In the genomic region with DNA sequence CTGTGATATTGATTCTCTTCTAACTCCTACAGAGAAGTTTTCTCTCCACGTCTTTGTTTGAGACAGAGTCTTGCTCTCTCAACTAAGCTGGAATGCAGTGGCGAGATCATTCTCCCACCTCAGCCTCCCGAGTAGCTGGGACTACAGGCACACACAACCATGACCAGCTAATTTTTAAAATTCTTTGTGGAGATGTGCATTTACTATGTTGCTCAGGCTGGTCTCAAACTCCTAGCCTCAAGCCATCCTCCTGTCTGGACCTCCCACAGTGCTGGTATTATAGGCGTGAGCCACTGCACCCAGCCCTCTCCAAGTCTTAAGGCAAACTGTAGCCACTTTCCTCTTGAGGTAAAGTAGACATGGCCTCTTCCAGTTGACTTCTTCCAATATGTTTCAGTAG, we compare ENCODE assay signal across 29 cellular contexts.
"Had no signal": no experiment of that assay in that cellular context is flagged by ENCODE, and none has a peak within 500 bp of the region (broad histone marks: within the 10 kb centered on the region; RNA-seq: fewer than 3 reads in every experiment).

No MANE protein-coding gene starts in this region.

- H3K4me3 ChIP-seq: body of pancreas, SK-N-MC had no signal

- H3K27ac Mint-ChIP-seq: activated CD4-positive, alpha-beta T cell treated with anti-CD3 and anti-CD28 coated beads, Interleukin-2, amount 10 ng/mL, durations not matched to agents 24 days and 14 days; activated CD8-positive, alpha-beta T cell treated with anti-CD3 and anti-CD28 coated beads for 36 hours; activated naive CD8-positive, alpha-beta T cell treated with anti-CD3 and anti-CD28 coated beads for 36 hours; activated T-cell treated with anti-CD3 and anti-CD28 coated beads, Interleukin-2, amount 50 U/mL, for 72 hours; activated T-helper 17 cell treated with anti-CD3 and anti-CD28 coated beads, Interleukin-2, amount 50 U/mL, for 72 hours; T-helper 1 cell treated with Interleukin-12 subunit alpha and Interleukin-12 subunit beta and Interleukin-4 antibody, amounts not matched to agents 30 μg/mL and 1 μg/mL, for 36 hours; T-helper 2 cell treated with Interferon-gamma antibody and Interleukin-4, amounts not matched to agents 5 μg/mL and 100 μg/mL, for 36 hours had no signal

- H3K9me3 Mint-ChIP-seq: activated T-helper 17 cell treated with anti-CD3 and anti-CD28 coated beads, Interleukin-2, amount 50 U/mL, for 72 hours had no signal

- H3K36me3 Mint-ChIP-seq: activated naive CD8-positive, alpha-beta T cell treated with anti-CD3 and anti-CD28 coated beads for 36 hours had no signal

- H3K4me3 Mint-ChIP-seq: activated CD4-positive, alpha-beta T cell treated with anti-CD3 and anti-CD28 coated beads, Interleukin-2, amount 10 ng/mL, durations not matched to agents 24 days and 14 days; activated CD8-positive, alpha-beta T cell treated with anti-CD3 and anti-CD28 coated beads for 36 hours; activated naive CD8-positive, alpha-beta T cell treated with anti-CD3 and anti-CD28 coated beads for 36 hours; activated T-cell treated with anti-CD3 and anti-CD28 coated beads, Interleukin-2, amount 50 U/mL, for 72 hours; activated T-helper 17 cell treated with anti-CD3 and anti-CD28 coated beads, Interleukin-2, amount 50 U/mL, for 72 hours; T-helper 1 cell treated with Interleukin-12 subunit alpha and Interleukin-12 subunit beta and Interleukin-4 antibody, amounts not matched to agents 30 μg/mL and 1 μg/mL, for 36 hours; T-helper 2 cell treated with Interferon-gamma antibody and Interleukin-4, amounts not matched to agents 5 μg/mL and 100 μg/mL, for 36 hours had no signal

- H3K27ac ChIP-seq: body of pancreas, SK-N-MC had no signal

- H3K4me1 ChIP-seq: body of pancreas had no signal

- H3K4me1 Mint-ChIP-seq: activated CD4-positive, alpha-beta T cell treated with anti-CD3 and anti-CD28 coated beads, Interleukin-2, amount 10 ng/mL, durations not matched to agents 24 days and 14 days; activated T-helper 17 cell treated with anti-CD3 and anti-CD28 coated beads, Interleukin-2, amount 50 U/mL, for 72 hours had no signal

- DNase-seq: activated CD4-positive, alpha-beta T cell treated with anti-CD3 and anti-CD28 coated beads, Interleukin-2, amount 10 ng/mL, durations not matched to agents 24 days and 14 days; activated CD4-positive, alpha-beta T cell treated with anti-CD3 and anti-CD28 coated beads, Interleukin-2, amount 50 U/mL, for 4 hours; activated CD8-positive, alpha-beta T cell treated with anti-CD3 and anti-CD28 coated beads for 36 hours; activated effector memory CD4-positive, alpha-beta T cell treated with anti-CD3 and anti-CD28 coated beads, Interleukin-2, amount 50 U/mL, for 16 hours; activated naive CD4-positive, alpha-beta T cell; activated naive CD4-positive, alpha-beta T cell treated with anti-CD3 and anti-CD28 coated beads, Interleukin-2, amount 50 U/mL, for 16 hours; activated naive CD8-positive, alpha-beta T cell treated with anti-CD3 and anti-CD28 coated beads for 36 hours; activated T-cell treated with anti-CD3 and anti-CD28 coated beads, Interleukin-2, amount 50 U/mL, for 1 hour; activated T-cell treated with anti-CD3 and anti-CD28 coated beads, Interleukin-2, amount 50 U/mL, for 72 hours; amniotic stem cell; aorta; body of pancreas; caudate nucleus; Karpas-422; KBM-7; NCI-H1105 treated with DMSO at 0.1 percent for 48 hours; NCI-H1436; NCI-H1694; NCI-H1930; NCI-H2171; NCI-H510A; NCI-H526; NCI-H748 treated with DMSO at 0.1 percent for 48 hours; OCI-M1; Right ventricle myocardium superior had no signal

- ATAC-seq: activated CD8-positive, alpha-beta T cell treated with anti-CD3 and anti-CD28 coated beads for 36 hours; activated T-cell treated with anti-CD3 and anti-CD28 coated beads, Interleukin-2, amount 50 U/mL, for 72 hours; activated T-helper 17 cell treated with anti-CD3 and anti-CD28 coated beads, Interleukin-2, amount 50 U/mL, for 72 hours; body of pancreas had no signal

- H3K27me3 ChIP-seq: body of pancreas had no signal

- H3K27me3 Mint-ChIP-seq: activated CD4-positive, alpha-beta T cell treated with anti-CD3 and anti-CD28 coated beads, Interleukin-2, amount 10 ng/mL, durations not matched to agents 24 days and 14 days; activated CD8-positive, alpha-beta T cell treated with anti-CD3 and anti-CD28 coated beads for 36 hours; activated naive CD8-positive, alpha-beta T cell treated with anti-CD3 and anti-CD28 coated beads for 36 hours; activated T-helper 17 cell treated with anti-CD3 and anti-CD28 coated beads, Interleukin-2, amount 50 U/mL, for 72 hours had no signal
